22 cellular contexts compared by ENCODE assay signal in the genomic region with DNA sequence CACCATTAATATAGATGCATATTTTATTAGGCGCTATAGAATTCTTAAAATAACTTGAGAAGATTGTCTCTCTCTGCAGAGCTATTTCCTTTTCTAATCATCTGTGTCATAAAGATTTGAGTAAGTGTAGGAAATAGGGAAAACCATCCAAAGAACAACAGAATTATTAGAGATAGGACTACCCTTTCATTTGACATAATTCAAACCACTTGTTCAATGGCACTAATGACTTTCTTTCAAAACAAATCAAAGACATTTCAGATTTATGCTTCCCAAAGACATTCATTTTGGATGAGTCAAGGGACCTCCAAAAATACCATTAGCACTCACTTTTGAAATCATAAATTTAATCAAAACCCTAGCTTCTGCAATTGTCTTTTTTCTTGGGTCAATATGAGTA. TPM values are rescaled to one million over a fixed set of nuclear protein-coding genes. Genes with fewer than 3 reads are reported as not detected.
DNase-seq lines count a peak whose midpoint lies in the region; ATAC-seq and TF ChIP-seq lines count a peak whose summit lies in the region.
"Had no signal": no experiment of that assay in that cellular context is flagged by ENCODE, and none has a peak within 500 bp of the region (broad histone marks: within the 10 kb centered on the region; RNA-seq: fewer than 3 reads in every experiment).

No MANE protein-coding gene starts in this region.

- H3K4me1 ChIP-seq in HUES64 (ENCODE audit: insufficient read depth, low read length) = peaks cover 17% of the 10 kb centered on the region
- H3K4me1 ChIP-seq: BE2C, HAP-1 had no signal

- ATAC-seq in WTC11 (no peak), GM21825 (IDR thresholded peaks at IDR 0.05; ENCODE audit: unreplicated experiment) (no peak)
- ATAC-seq: A549, GM12878, K562 had no signal

- H3K4me3 ChIP-seq in HUES64 (ENCODE audit: low read length) = no peak overlapping the region
- H3K4me3 ChIP-seq: A549, GM12878, HAP-1, K562 had no signal

- peaks cover 4% of the 10 kb centered on the region; the same call in 1 of the 2 replicates for H3K27me3 Mint-ChIP-seq in WTC11 (ENCODE audit: low read depth)
- H3K27me3 Mint-ChIP-seq in mesothelial cell of epicardium (ENCODE audit: low read depth) = no peaks in the 10 kb centered on the region

- WGBS in HUES64 = no CpG with 5 or more reads among the region's 1 CpG

- H3K36me3 Mint-ChIP-seq in WTC11 (peaks cover 34% of the 10 kb centered on the region), mesothelial cell of epicardium (peaks cover 43% of the 10 kb centered on the region)

- POLR2A ChIA-PET in WTC11 (lab: Charles Lee) = no interaction called here

- no peak overlapping the region for H3K4me3 Mint-ChIP-seq in WTC11
- H3K4me3 Mint-ChIP-seq in mesothelial cell of epicardium = no peak overlapping the region
- H3K4me3 Mint-ChIP-seq: T-helper 1 cell treated with Interleukin-12 subunit alpha and Interleukin-12 subunit beta and Interleukin-4 antibody, amounts not matched to agents 30 μg/mL and 1 μg/mL, for 36 hours had no signal

- H3K9ac ChIP-seq in HUES64 (ENCODE audit: low read depth, low read length) = peak overlapping the region; percentile 23; the same call in 1 of the 2 replicates

- H3K27me3 ChIP-seq in HUES64 (ENCODE audit: insufficient read depth, low read length) = no peaks in the 10 kb centered on the region
- H3K27me3 ChIP-seq: BE2C had no signal

- TF ChIP-seq CTCF in WTC11 (IDR thresholded peaks at IDR 0.05) = no peak
- no peak for TF ChIP-seq CTCF in mesothelial cell of epicardium (IDR thresholded peaks at IDR 0.05; ENCODE audit: unreplicated experiment)

- DNase-seq in EL (peak; percentile 31), WTC11 (ENCODE audit: low spot score) (no peak), mesothelial cell of epicardium (ENCODE audit: low spot score in 2 of 2, unreplicated experiment in 2 of 2) (no peak), T-helper 1 cell (no peak), amniotic stem cell (lab: John Stamatoyannopoulos, UW) (no peak)
- DNase-seq: BE2C; DMS79; NCI-H1105 treated with DMSO at 0.1 percent for 48 hours; NCI-H2029 treated with DMSO at 0.1 percent for 48 hours; NCI-H226; NCI-H510A treated with DMSO at 0.1 percent for 48 hours; NCI-H748 treated with DMSO at 0.1 percent for 48 hours; NK-92 treated with Interleukin-12 subunit alpha and Interleukin-12 subunit beta, amount 100 ng/mL, for 24 hours; SIG-M5 had no signal

- H3K36me3 ChIP-seq in HUES64 (ENCODE audit: insufficient read depth, low read length) = peaks cover 19% of the 10 kb centered on the region; the same call in 1 of the 2 replicates
- H3K36me3 ChIP-seq: BE2C, HAP-1 had no signal

- peaks cover 12% of the 10 kb centered on the region for H3K9me3 ChIP-seq in HUES64 (ENCODE audit: insufficient read depth, low read depth, low read length)
- H3K9me3 ChIP-seq: BE2C, HAP-1 had no signal

- peak overlapping the region; percentile 39; the same call in 1 of the 2 replicates for H3K27ac Mint-ChIP-seq in WTC11
- peak overlapping the region; percentile 67 for H3K27ac Mint-ChIP-seq in mesothelial cell of epicardium
- H3K27ac Mint-ChIP-seq: T-helper 1 cell treated with Interleukin-12 subunit alpha and Interleukin-12 subunit beta and Interleukin-4 antibody, amounts not matched to agents 30 μg/mL and 1 μg/mL, for 36 hours had no signal

- H3K9me3 Mint-ChIP-seq in WTC11 (peaks cover 39% of the 10 kb centered on the region), mesothelial cell of epicardium (peaks cover 22% of the 10 kb centered on the region)

- peak overlapping the region; percentile 71 for H3K27ac ChIP-seq in HUES64 (ENCODE audit: low read depth, low read length)
- H3K27ac ChIP-seq: A549, RWPE1 had no signal

- H3K4me1 Mint-ChIP-seq in WTC11 = peaks cover 17% of the 10 kb centered on the region
- peaks cover 7% of the 10 kb centered on the region for H3K4me1 Mint-ChIP-seq in mesothelial cell of epicardium

- CTCF ChIA-PET in WTC11 (lab: Charles Lee) = interaction anchor here (1.6 kb wide), 1 partner anchor 29 kb away, joined by 3 read pairs; no protein-coding TSS in a partner anchor

TF ChIP-seq in WTC11, 78 proteins besides CTCF, POLR2A, EP300 and RAD21 (continues in another document):
- TF ChIP-seq, protein P1, sequence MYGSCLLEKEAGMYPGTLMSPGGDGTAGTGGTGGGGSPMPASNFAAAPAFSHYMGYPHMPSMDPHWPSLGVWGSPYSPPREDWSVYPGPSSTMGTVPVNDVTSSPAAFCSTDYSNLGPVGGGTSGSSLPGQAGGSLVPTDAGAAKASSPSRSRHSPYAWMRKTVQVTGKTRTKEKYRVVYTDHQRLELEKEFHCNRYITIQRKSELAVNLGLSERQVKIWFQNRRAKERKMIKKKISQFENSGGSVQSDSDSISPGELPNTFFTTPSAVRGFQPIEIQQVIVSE (CRISPR knock-in tag; IDR thresholded peaks at IDR 0.05; ENCODE audit: borderline replicate concordance) = no peak
- TF ChIP-seq, protein P2, sequence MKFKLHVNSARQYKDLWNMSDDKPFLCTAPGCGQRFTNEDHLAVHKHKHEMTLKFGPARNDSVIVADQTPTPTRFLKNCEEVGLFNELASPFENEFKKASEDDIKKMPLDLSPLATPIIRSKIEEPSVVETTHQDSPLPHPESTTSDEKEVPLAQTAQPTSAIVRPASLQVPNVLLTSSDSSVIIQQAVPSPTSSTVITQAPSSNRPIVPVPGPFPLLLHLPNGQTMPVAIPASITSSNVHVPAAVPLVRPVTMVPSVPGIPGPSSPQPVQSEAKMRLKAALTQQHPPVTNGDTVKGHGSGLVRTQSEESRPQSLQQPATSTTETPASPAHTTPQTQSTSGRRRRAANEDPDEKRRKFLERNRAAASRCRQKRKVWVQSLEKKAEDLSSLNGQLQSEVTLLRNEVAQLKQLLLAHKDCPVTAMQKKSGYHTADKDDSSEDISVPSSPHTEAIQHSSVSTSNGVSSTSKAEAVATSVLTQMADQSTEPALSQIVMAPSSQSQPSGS (CRISPR knock-in tag; IDR thresholded peaks at IDR 0.05; ENCODE audit: borderline replicate concordance, low read depth) = no peak
- TF ChIP-seq ZNF232 (CRISPR knock-in tag; IDR thresholded peaks at IDR 0.05) = no peak
- TF ChIP-seq, protein P3, sequence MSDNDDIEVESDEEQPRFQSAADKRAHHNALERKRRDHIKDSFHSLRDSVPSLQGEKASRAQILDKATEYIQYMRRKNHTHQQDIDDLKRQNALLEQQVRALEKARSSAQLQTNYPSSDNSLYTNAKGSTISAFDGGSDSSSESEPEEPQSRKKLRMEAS (CRISPR knock-in tag; IDR thresholded peaks at IDR 0.05) = no peak
- TF ChIP-seq, protein P4, sequence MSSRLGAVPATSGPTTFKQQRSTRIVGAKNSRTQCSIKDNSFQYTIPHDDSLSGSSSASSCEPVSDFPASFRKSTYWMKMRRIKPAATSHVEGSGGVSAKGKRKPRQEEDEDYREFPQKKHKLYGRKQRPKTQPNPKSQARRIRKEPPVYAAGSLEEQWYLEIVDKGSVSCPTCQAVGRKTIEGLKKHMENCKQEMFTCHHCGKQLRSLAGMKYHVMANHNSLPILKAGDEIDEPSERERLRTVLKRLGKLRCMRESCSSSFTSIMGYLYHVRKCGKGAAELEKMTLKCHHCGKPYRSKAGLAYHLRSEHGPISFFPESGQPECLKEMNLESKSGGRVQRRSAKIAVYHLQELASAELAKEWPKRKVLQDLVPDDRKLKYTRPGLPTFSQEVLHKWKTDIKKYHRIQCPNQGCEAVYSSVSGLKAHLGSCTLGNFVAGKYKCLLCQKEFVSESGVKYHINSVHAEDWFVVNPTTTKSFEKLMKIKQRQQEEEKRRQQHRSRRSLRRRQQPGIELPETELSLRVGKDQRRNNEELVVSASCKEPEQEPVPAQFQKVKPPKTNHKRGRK (CRISPR knock-in tag; IDR thresholded peaks at IDR 0.05; ENCODE audit: borderline replicate concordance) = no peak
- TF ChIP-seq, protein P5, sequence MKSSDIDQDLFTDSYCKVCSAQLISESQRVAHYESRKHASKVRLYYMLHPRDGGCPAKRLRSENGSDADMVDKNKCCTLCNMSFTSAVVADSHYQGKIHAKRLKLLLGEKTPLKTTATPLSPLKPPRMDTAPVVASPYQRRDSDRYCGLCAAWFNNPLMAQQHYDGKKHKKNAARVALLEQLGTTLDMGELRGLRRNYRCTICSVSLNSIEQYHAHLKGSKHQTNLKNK (CRISPR knock-in tag; IDR thresholded peaks at IDR 0.05) = no peak
- no peak for TF ChIP-seq MXD4 (CRISPR knock-in tag; IDR thresholded peaks at IDR 0.05; ENCODE audit: borderline replicate concordance)
- TF ChIP-seq GTF2I (CRISPR knock-in tag; conservative IDR thresholded peaks at IDR 0.05) = no peak
- TF ChIP-seq JAZF1 (CRISPR knock-in tag; IDR thresholded peaks at IDR 0.05) = no peak
- TF ChIP-seq, protein P6, sequence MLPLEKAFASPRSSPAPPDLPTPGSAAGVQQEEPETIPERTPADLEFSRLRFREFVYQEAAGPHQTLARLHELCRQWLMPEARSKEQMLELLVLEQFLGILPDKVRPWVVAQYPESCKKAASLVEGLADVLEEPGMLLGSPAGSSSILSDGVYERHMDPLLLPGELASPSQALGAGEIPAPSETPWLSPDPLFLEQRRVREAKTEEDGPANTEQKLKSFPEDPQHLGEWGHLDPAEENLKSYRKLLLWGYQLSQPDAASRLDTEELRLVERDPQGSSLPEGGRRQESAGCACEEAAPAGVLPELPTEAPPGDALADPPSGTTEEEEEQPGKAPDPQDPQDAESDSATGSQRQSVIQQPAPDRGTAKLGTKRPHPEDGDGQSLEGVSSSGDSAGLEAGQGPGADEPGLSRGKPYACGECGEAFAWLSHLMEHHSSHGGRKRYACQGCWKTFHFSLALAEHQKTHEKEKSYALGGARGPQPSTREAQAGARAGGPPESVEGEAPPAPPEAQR (CRISPR knock-in tag; IDR thresholded peaks at IDR 0.05) = no peak
- TF ChIP-seq NFATC4 (CRISPR knock-in tag; IDR thresholded peaks at IDR 0.05) = no peak
- no peak for TF ChIP-seq NR2C2 (CRISPR knock-in tag; IDR thresholded peaks at IDR 0.05)
- TF ChIP-seq TEAD1 (CRISPR knock-in tag; IDR thresholded peaks at IDR 0.05) = no peak

RNA-seq across cellular contexts. Expression of a gene that starts 29.5 kb away (rescaled TPM):
- polyA plus RNA-seq in HUES64 (2013, experiment 1 of 2) = 3.3 TPM
- polyA plus RNA-seq in HUES64 (2013, experiment 2 of 2) = 4.4 TPM
- 4.5 to 5.6 TPM (median 4.7 TPM) in 3 replicates for total RNA-seq in WTC11 (2021)
- total RNA-seq in mesothelial cell of epicardium = 41.3 to 46.2 TPM (median 43.2 TPM) in 3 replicates
- polyA plus RNA-seq: K562 had no signal
